Comparison of ENCODE assay signal across 21 cellular contexts in the genomic region with DNA sequence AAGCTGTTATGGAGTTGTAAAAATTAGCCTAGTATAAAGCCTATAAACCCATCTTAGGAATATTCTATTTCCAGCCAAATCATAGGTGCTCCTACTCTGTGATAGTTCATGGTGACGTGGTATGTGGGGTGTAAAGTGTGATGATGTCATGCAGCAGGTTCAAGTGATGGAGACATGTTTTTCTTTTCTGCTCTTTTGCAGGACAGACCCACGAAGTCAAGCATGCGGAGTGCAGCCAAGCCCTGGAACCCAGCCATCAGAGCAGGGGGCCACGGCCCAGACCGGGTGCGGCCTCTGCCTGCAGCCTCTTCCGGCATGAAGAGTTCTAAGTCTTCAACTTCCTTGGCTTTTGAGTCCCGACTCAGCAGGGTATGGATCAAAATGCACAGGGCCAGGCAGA.
"Had no signal": no experiment of that assay in that cellular context is flagged by ENCODE, and none has a peak within 500 bp of the region (broad histone marks: within the 10 kb centered on the region; RNA-seq: fewer than 3 reads in every experiment).

No MANE protein-coding gene starts in this region.

- H3K4me3 Mint-ChIP-seq: activated CD4-positive, alpha-beta T cell treated with anti-CD3 and anti-CD28 coated beads for 36 hours; activated naive CD4-positive, alpha-beta T cell treated with anti-CD3 and anti-CD28 coated beads, Interleukin-2, amount 10 ng/mL, durations not matched to agents 7 days and 5 days; naive B cell; neural crest cell; T-helper 1 cell treated with Interleukin-12 subunit alpha and Interleukin-12 subunit beta and Interleukin-4 antibody, amounts not matched to agents 30 μg/mL and 1 μg/mL, for 36 hours; WTC11 had no signal

- H3K4me1 Mint-ChIP-seq: activated CD4-positive, alpha-beta T cell treated with anti-CD3 and anti-CD28 coated beads for 36 hours; activated naive CD4-positive, alpha-beta T cell treated with anti-CD3 and anti-CD28 coated beads, Interleukin-2, amount 10 ng/mL, durations not matched to agents 7 days and 5 days; naive B cell had no signal

- H3K4me1 ChIP-seq: lower lobe of right lung had no signal

- H3K27me3 ChIP-seq: spleen had no signal

- H3K36me3 Mint-ChIP-seq: activated naive CD4-positive, alpha-beta T cell treated with anti-CD3 and anti-CD28 coated beads, Interleukin-2, amount 10 ng/mL, durations not matched to agents 7 days and 5 days had no signal

- ATAC-seq: activated CD4-positive, alpha-beta T cell treated with anti-CD3 and anti-CD28 coated beads for 36 hours; mucosa of descending colon had no signal

- H3K27ac Mint-ChIP-seq: activated CD4-positive, alpha-beta T cell treated with anti-CD3 and anti-CD28 coated beads for 36 hours; activated naive CD4-positive, alpha-beta T cell treated with anti-CD3 and anti-CD28 coated beads, Interleukin-2, amount 10 ng/mL, durations not matched to agents 7 days and 5 days; naive B cell; T-helper 1 cell treated with Interleukin-12 subunit alpha and Interleukin-12 subunit beta and Interleukin-4 antibody, amounts not matched to agents 30 μg/mL and 1 μg/mL, for 36 hours; WTC11 had no signal

- H3K36me3 ChIP-seq: lower lobe of right lung had no signal

- DNase-seq: activated CD4-positive, alpha-beta T cell treated with anti-CD3 and anti-CD28 coated beads for 36 hours; activated CD4-positive, alpha-beta T cell treated with anti-CD3 and anti-CD28 coated beads, Interleukin-2, amount 50 U/mL, for 48 hours; activated effector memory CD4-positive, alpha-beta T cell treated with Interleukin-2 at 50 U/mL for 16 hours; activated naive CD4-positive, alpha-beta T cell treated with anti-CD3 and anti-CD28 coated beads, Interleukin-2, amount 10 ng/mL, durations not matched to agents 7 days and 5 days; activated T-cell treated with anti-CD3 and anti-CD28 coated beads, Interleukin-2, amount 50 U/mL, for 48 hours; dermis blood vessel endothelial cell; effector memory CD4-positive, alpha-beta T cell; foreskin melanocyte; glutamatergic neuron; lower lobe of right lung; mesendoderm; mucosa of descending colon; naive B cell; occipital lobe; spleen; stimulated activated CD4-positive, alpha-beta T cell treated with anti-CD3 and anti-CD28 coated beads, Interleukin-4, amount 100 ng/mL, for 1 hour; stimulated activated naive CD4-positive, alpha-beta T cell; T1000 had no signal

- H3K4me3 ChIP-seq: lower lobe of right lung, mucosa of descending colon, spleen had no signal

- H3K9me3 ChIP-seq: lower lobe of right lung, mucosa of descending colon, spleen had no signal

- H3K9me3 Mint-ChIP-seq: activated naive CD4-positive, alpha-beta T cell treated with anti-CD3 and anti-CD28 coated beads, Interleukin-2, amount 10 ng/mL, durations not matched to agents 7 days and 5 days; naive B cell; neural crest cell; T-helper 1 cell treated with Interleukin-12 subunit alpha and Interleukin-12 subunit beta and Interleukin-4 antibody, amounts not matched to agents 30 μg/mL and 1 μg/mL, for 36 hours had no signal
